ENCODE assay signal across 10 cellular contexts in the genomic region with DNA sequence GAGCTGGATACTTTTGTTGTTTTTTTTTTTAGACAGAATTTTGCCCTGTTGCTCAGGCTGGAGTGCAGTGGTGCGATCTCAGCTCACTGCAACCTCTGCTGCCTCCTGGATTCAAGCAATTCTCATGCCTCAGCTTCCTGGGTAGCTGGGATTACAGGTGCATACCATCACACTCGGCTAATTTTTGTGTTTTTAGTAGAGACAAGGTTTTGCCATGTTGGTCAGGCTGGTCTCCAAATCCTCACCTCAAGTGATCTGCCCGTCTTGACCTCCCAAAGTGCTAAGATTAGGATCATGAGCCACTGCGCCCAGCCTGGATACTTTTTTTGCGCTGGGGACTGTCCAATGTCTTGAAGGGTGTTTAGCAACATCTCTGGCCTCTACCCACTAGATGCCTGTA.
"Had no signal": no experiment of that assay in that cellular context is flagged by ENCODE, and none has a peak within 500 bp of the region (broad histone marks: within the 10 kb centered on the region; RNA-seq: fewer than 3 reads in every experiment).

No MANE protein-coding gene starts in this region.

- H3K9ac ChIP-seq: GM23248 had no signal

- H2AFZ ChIP-seq: GM23248, GM23338 had no signal

- ATAC-seq: GM23338, HCT116 had no signal

- DNase-seq: GM23248, GOT3, H7, H9, HCEC 1CT, HFFc6 had no signal

- H3K4me3 ChIP-seq: GM23248, GM23338 had no signal

- H3K9me3 Mint-ChIP-seq: HFFc6 had no signal

- H3K27ac Mint-ChIP-seq: GM23338, HFFc6 had no signal

- H3K4me3 Mint-ChIP-seq: GM23338, H9, HFFc6 had no signal

- H3K27ac ChIP-seq: GM23248 had no signal

- H3K4me2 ChIP-seq: GM23338 had no signal

- FAIRE-seq: H1, H54 had no signal
